ENCODE assay signal across 1 cellular context in the genomic region with DNA sequence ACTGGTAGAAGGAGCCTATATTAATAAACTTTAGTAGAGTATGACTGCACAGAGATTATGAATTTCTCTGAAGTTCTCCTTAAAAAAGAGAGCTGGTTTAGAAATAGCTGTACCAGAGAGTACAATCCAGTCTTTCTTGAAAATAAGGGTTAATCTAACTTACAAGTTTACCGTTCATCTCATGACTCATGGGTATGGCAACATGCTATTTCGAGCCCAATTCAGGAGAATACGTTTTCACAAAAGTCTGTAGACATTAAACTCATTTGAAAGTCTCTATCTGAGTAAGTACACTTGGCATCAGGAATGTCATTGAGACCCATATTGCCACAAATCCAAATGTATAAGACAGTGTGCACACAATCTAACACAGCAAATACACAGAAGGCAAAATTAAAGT.
TF ChIP-seq lines count a peak whose summit lies in the region.

No MANE protein-coding gene starts in this region.

TF ChIP-seq in SK-N-SH treated with all-trans-retinoic acid at 6 μM for 48 hours, 23 proteins besides CTCF, POLR2A, EP300 and RAD21 (continued from another document):
- TF ChIP-seq ZNF8 (CRISPR knock-in tag; IDR thresholded peaks at IDR 0.05): no peak
- TF ChIP-seq ZC3H10 (CRISPR knock-in tag; IDR thresholded peaks at IDR 0.05): no peak
- TF ChIP-seq ZFP3 (CRISPR knock-in tag; IDR thresholded peaks at IDR 0.05): no peak
- TF ChIP-seq, protein P1, sequence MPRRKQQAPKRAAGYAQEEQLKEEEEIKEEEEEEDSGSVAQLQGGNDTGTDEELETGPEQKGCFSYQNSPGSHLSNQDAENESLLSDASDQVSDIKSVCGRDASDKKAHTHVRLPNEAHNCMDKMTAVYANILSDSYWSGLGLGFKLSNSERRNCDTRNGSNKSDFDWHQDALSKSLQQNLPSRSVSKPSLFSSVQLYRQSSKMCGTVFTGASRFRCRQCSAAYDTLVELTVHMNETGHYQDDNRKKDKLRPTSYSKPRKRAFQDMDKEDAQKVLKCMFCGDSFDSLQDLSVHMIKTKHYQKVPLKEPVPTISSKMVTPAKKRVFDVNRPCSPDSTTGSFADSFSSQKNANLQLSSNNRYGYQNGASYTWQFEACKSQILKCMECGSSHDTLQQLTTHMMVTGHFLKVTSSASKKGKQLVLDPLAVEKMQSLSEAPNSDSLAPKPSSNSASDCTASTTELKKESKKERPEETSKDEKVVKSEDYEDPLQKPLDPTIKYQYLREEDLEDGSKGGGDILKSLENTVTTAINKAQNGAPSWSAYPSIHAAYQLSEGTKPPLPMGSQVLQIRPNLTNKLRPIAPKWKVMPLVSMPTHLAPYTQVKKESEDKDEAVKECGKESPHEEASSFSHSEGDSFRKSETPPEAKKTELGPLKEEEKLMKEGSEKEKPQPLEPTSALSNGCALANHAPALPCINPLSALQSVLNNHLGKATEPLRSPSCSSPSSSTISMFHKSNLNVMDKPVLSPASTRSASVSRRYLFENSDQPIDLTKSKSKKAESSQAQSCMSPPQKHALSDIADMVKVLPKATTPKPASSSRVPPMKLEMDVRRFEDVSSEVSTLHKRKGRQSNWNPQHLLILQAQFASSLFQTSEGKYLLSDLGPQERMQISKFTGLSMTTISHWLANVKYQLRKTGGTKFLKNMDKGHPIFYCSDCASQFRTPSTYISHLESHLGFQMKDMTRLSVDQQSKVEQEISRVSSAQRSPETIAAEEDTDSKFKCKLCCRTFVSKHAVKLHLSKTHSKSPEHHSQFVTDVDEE (CRISPR knock-in tag; IDR thresholded peaks at IDR 0.05): no peak
